Comparison of ENCODE assay signal across 8 cellular contexts in genomic region chr10:100969175-100970075, GRCh38. TPM values are rescaled to one million over a fixed set of nuclear protein-coding genes. Genes with fewer than 3 reads are reported as not detected.
DNase-seq lines count a peak whose midpoint lies in the region; ATAC-seq lines count a peak whose summit lies in the region.

TSS of gene SEMA4G (plus strand) at chr10:100969504. CDS start at chr10:100972913, 3,409 bp downstream.

- no peak for ATAC-seq in GM21360 (IDR thresholded peaks at IDR 0.05; ENCODE audit: unreplicated experiment)

- H4K20me1 ChIP-seq in Karpas-422 (ENCODE audit: insufficient read depth, low read depth, low read length) = no peaks in the 10 kb centered on the region

- no peak within 1 kb of the TSS for H3K27ac ChIP-seq in Karpas-422 (ENCODE audit: low read length)
- H3K27ac ChIP-seq in subcutaneous abdominal adipose tissue (ENCODE audit: low read depth, low read length) = no peak within 1 kb of the TSS

- H3K9me2 ChIP-seq in Karpas-422 (replicated peaks; ENCODE audit: insufficient read depth, low read length) = no peaks in the 10 kb centered on the region

- H3K9ac ChIP-seq in Karpas-422 (ENCODE audit: low read length) (peak within 1 kb of the TSS; percentile 61), endocrine pancreas (ENCODE audit: control insufficient read depth, insufficient read depth, low read length) (peak within 1 kb of the TSS; percentile 82), subcutaneous abdominal adipose tissue (ENCODE audit: low read length in 5 of 5) (peak within 1 kb of the TSS in 4 of 5 donors; percentile 20 to 79 (median 60))

- H3K36me3 ChIP-seq in Karpas-422 (ENCODE audit: insufficient read depth, low read length) (no peaks in the 10 kb centered on the region), endocrine pancreas (ENCODE audit: control insufficient read depth, insufficient read depth, low read length) (no peaks in the 10 kb centered on the region), subcutaneous abdominal adipose tissue (ENCODE audit: control insufficient read depth in 5 of 5, insufficient read depth in 5 of 5, low read length in 5 of 5) (peaks cover 5 to 19% (median 12%) of the 10 kb centered on the region in 5 donors)

- peak within 1 kb of the TSS; percentile 69; the same call in 1 of the 2 replicates for H2AFZ ChIP-seq in Karpas-422 (ENCODE audit: low read length)

- H3K9me3 ChIP-seq in Karpas-422 (ENCODE audit: low read length) (no peaks in the 10 kb centered on the region), endocrine pancreas (ENCODE audit: control insufficient read depth, low read length) (no peaks in the 10 kb centered on the region), subcutaneous abdominal adipose tissue (ENCODE audit: control insufficient read depth in 5 of 5, low read length in 5 of 5) (no peaks in the 10 kb centered on the region)

- peak within 1 kb of the TSS; percentile 84 for H3K4me2 ChIP-seq in Karpas-422 (ENCODE audit: low read depth, low read length, poor library complexity, severe bottlenecking)

- H3K4me1 ChIP-seq in Karpas-422 (ENCODE audit: low read length) (peaks cover 11% of the 10 kb centered on the region), endocrine pancreas (ENCODE audit: control insufficient read depth, insufficient read depth, low read length) (peaks cover 6% of the 10 kb centered on the region), subcutaneous abdominal adipose tissue (ENCODE audit: control insufficient read depth in 5 of 5, insufficient read depth in 5 of 5, low read length in 5 of 5) (peaks cover 2 to 16% (median 14%) of the 10 kb centered on the region in 5 donors)

- DNase-seq in NCI-H82 (lab: John Stamatoyannopoulos, UW) (peak; percentile 82), NCI-H82 treated with DMSO at 0.1 percent for 48 hours (lab: John Stamatoyannopoulos, UW; ENCODE audit: unreplicated experiment) (no peak), Karpas-422 (peak; percentile 76), midbrain (lab: John Stamatoyannopoulos, UW) (peak; percentile 49)
- peak; percentile 18 to 26 for DNase-seq in activated CD4-positive, alpha-beta T cell treated with anti-CD3 and anti-CD28 coated beads, Interleukin-2, amount 50 U/mL, for 4 hours

- H3K4me3 ChIP-seq in Karpas-422 (ENCODE audit: low read length) (peak within 1 kb of the TSS; percentile 61; the same call in 1 of the 2 replicates), endocrine pancreas (ENCODE audit: control insufficient read depth, insufficient read depth, low read length) (peak within 1 kb of the TSS; percentile 1), subcutaneous abdominal adipose tissue (ENCODE audit: low read depth in 1 of 5, low read length in 5 of 5) (peak within 1 kb of the TSS; percentile 47 to 74 (median 69))

- no peaks in the 10 kb centered on the region for H3K27me3 ChIP-seq in Karpas-422 (ENCODE audit: low read length)
- no peaks in the 10 kb centered on the region for H3K27me3 ChIP-seq in endocrine pancreas (ENCODE audit: control insufficient read depth, insufficient read depth, low read length)
- H3K27me3 ChIP-seq in subcutaneous abdominal adipose tissue (ENCODE audit: control insufficient read depth in 5 of 5, insufficient read depth in 4 of 5, low read length in 5 of 5) = no peaks in the 10 kb centered on the region

- H3K79me2 ChIP-seq in Karpas-422 (ENCODE audit: low read length) = no peaks in the 10 kb centered on the region

RNA-seq across cellular contexts. Expression of gene SEMA4G, which starts in this region (rescaled TPM):
- not detected in 2 replicates for total RNA-seq in Karpas-422 (2014; rRNA removed; shearing (Covaris generic); ENCODE audit: low replicate concordance)

Comparison
In these comparisons a context has a peak if more than half of its experiments do, and no peak if none do; other contexts are left out.
1. Peak in DNase-seq, H3K4me3 ChIP-seq, H3K9ac ChIP-seq and H3K4me2 ChIP-seq in Karpas-422; RNA of the gene not detected or under 1 TPM.
2. H3K4me3 ChIP-seq: peak in every context shown above with its lines; median percentile 69 in subcutaneous abdominal adipose tissue; 61 in Karpas-422; 1 in endocrine pancreas.